In genomic region chr16:22436823-22437652, GRCh38 we compare ENCODE assay signal across 8 cellular contexts.
DNase-seq lines count a peak whose midpoint lies in the region; ATAC-seq and TF ChIP-seq lines count a peak whose summit lies in the region.
"Not testable (repeated sequence)": the region's sequence is repeated elsewhere in the genome, so short reads cannot be mapped to it uniquely, and the experiment has no call there.

No MANE protein-coding gene starts in this region.

- not testable (repeated sequence) for H3K27me3 Mint-ChIP-seq in activated T-cell treated with anti-CD3 and anti-CD28 coated beads, Interleukin-2, amount 50 U/mL, for 4 hours (ENCODE audit: low read depth)

- ATAC-seq in GM21515 (IDR thresholded peaks at IDR 0.05; ENCODE audit: unreplicated experiment): peak; percentile 66
- ATAC-seq in activated T-cell treated with anti-CD3 and anti-CD28 coated beads, Interleukin-2, amount 50 U/mL, for 4 hours: peak; percentile 85 to 87

- H3K4me1 Mint-ChIP-seq in activated T-cell treated with anti-CD3 and anti-CD28 coated beads, Interleukin-2, amount 50 U/mL, for 4 hours (ENCODE audit: low read depth): not testable (repeated sequence)

- H3K4me3 ChIP-seq in HUES64 (ENCODE audit: low read length) (peak overlapping the region; percentile 94), mononuclear cell (ENCODE audit: low read length) (peak overlapping the region; percentile 73)

- DNase-seq in D341Med (ENCODE audit: low spot score): peak; percentile 82
- DNase-seq in activated T-cell treated with anti-CD3 and anti-CD28 coated beads, Interleukin-2, amount 50 U/mL, for 4 hours: peak; percentile 51
- DNase-seq in erythroblast (lab: John Stamatoyannopoulos, UW): peak; percentile 77 to 83
- peak; percentile 43 for DNase-seq in stimulated activated CD8-positive, alpha-beta memory T cell treated with anti-CD3 and anti-CD28 coated beads, Interleukin-15, amount 100 ng/mL, for 4 hours (ENCODE audit: low read depth in 2 of 2)

- H3K36me3 ChIP-seq in HUES64 (ENCODE audit: insufficient read depth, low read length): not testable (repeated sequence)

- H3K36me3 Mint-ChIP-seq in activated T-cell treated with anti-CD3 and anti-CD28 coated beads, Interleukin-2, amount 50 U/mL, for 4 hours (ENCODE audit: insufficient read depth): not testable (repeated sequence)

- not testable (repeated sequence) for H3K4me1 ChIP-seq in HUES64 (ENCODE audit: insufficient read depth, low read length); mononuclear cell (ENCODE audit: insufficient read depth, low read length)

- peak overlapping the region; percentile 93 for H3K9ac ChIP-seq in HUES64 (ENCODE audit: low read depth, low read length)

- H3K4me3 Mint-ChIP-seq in activated T-cell treated with anti-CD3 and anti-CD28 coated beads, Interleukin-2, amount 50 U/mL, for 4 hours: peak overlapping the region; percentile 97

- H3K9me3 ChIP-seq in HUES64 (ENCODE audit: insufficient read depth, low read depth, low read length); mononuclear cell (ENCODE audit: low read depth, low read length): not testable (repeated sequence)

- peak overlapping the region; percentile 82; the same call in 1 of the 2 replicates for H3K27ac ChIP-seq in HUES64 (ENCODE audit: low read depth, low read length)

- peak; percentile 63 for TF ChIP-seq POLR2A in erythroblast (IDR thresholded peaks at IDR 0.05; ENCODE audit: low read length)

- not testable (repeated sequence) for H3K27me3 ChIP-seq in HUES64 (ENCODE audit: insufficient read depth, low read length); mononuclear cell (ENCODE audit: insufficient read depth, low read length)

- under 1% methylated on average over 89 of the region's 96 CpGs for WGBS in HUES64

- not testable (repeated sequence) for H3K9me3 Mint-ChIP-seq in activated T-cell treated with anti-CD3 and anti-CD28 coated beads, Interleukin-2, amount 50 U/mL, for 4 hours

TF ChIP-seq in PFSK-1, 5 proteins besides CTCF, POLR2A, EP300 and RAD21:
- TF ChIP-seq POLR2AphosphoS5 (IDR thresholded peaks at IDR 0.05; ENCODE audit: low read depth, low read length): peak; percentile 68
- peak; percentile 48; the same call in 1 of the 2 replicates for TF ChIP-seq TAF1 (IDR thresholded peaks at IDR 0.05; ENCODE audit: borderline replicate concordance, insufficient read depth, low read length)

Comparison
In these comparisons a context has a peak if more than half of its experiments do, and no peak if none do; other contexts are left out.
1. Peak in every context shown above with its lines: DNase-seq, ATAC-seq, H3K4me3 ChIP-seq and H3K27ac ChIP-seq.